ENCODE assay signal across 9 cellular contexts in genomic region chr17:78241277-78242023, GRCh38. TPM values are rescaled to one million over a fixed set of nuclear protein-coding genes. Genes with fewer than 3 reads are reported as not detected.
DNase-seq lines count a peak whose midpoint lies in the region; ATAC-seq and TF ChIP-seq lines count a peak whose summit lies in the region.
"Had no signal": no experiment of that assay in that cellular context is flagged by ENCODE, and none has a peak within 500 bp of the region (broad histone marks: within the 10 kb centered on the region; RNA-seq: fewer than 3 reads in every experiment).

No MANE protein-coding gene starts in this region.

- peak; percentile 43; the same call in 1 of the 2 replicates for ATAC-seq in IMR-90 (ENCODE audit: low read depth)
- no peak for ATAC-seq in GM18861 (IDR thresholded peaks at IDR 0.05; ENCODE audit: unreplicated experiment)
- no peak for ATAC-seq in HG03457 (IDR thresholded peaks at IDR 0.05; ENCODE audit: unreplicated experiment)
- no peak for ATAC-seq in GM19397 (IDR thresholded peaks at IDR 0.05; ENCODE audit: unreplicated experiment)

- H3K56ac ChIP-seq in IMR-90 (ENCODE audit: extremely low read depth, insufficient read depth, low read length): no peak overlapping the region

- H3K9me3 ChIP-seq in DOHH2 (ENCODE audit: control insufficient read depth, insufficient read depth, low read length) (no peaks in the 10 kb centered on the region; the same call in 1 of the 2 replicates), IMR-90 (ENCODE audit: control insufficient read depth, insufficient read depth, low read length) (no peaks in the 10 kb centered on the region), ascending aorta (no peaks in the 10 kb centered on the region)

- CTCF ChIA-PET in IMR-90 (lab: Yijun Ruan, JAX): no interaction called here

- no peak overlapping the region for H3K9ac ChIP-seq in IMR-90 (ENCODE audit: low read depth, low read length)

- H3K14ac ChIP-seq in IMR-90 (replicated peaks; ENCODE audit: low read depth, low read length): no peak overlapping the region

- no peak overlapping the region for H3K23ac ChIP-seq in IMR-90 (ENCODE audit: low read depth, low read length)

- DNase-seq in IMR-90 (peak; percentile 47), left kidney (ENCODE audit: low read depth, low spot score) (peak; percentile 86), ascending aorta (ENCODE audit: low spot score in 2 of 2) (no peak)

- H3K4me3 ChIP-seq in DOHH2 (ENCODE audit: low read length): peak overlapping the region; percentile 27
- H3K4me3 ChIP-seq in IMR-90 (ENCODE audit: insufficient read depth, low read depth, low read length): no peak overlapping the region
- H3K4me3 ChIP-seq in ascending aorta: no peak overlapping the region

- H4K20me1 ChIP-seq in DOHH2 (ENCODE audit: control insufficient read depth, insufficient read depth, low read depth, low read length) (no peaks in the 10 kb centered on the region), IMR-90 (ENCODE audit: insufficient read depth, low read length) (no peaks in the 10 kb centered on the region)

- H3K27me3 ChIP-seq in DOHH2 (ENCODE audit: control insufficient read depth, low read length): no peaks in the 10 kb centered on the region
- peaks cover 18% of the 10 kb centered on the region for H3K27me3 ChIP-seq in IMR-90 (ENCODE audit: control insufficient read depth, insufficient read depth, low read length)
- H3K27me3 ChIP-seq in ascending aorta: no peaks in the 10 kb centered on the region

- H2BK15ac ChIP-seq in IMR-90 (ENCODE audit: low read depth, low read length): no peak overlapping the region

- H2BK120ac ChIP-seq in IMR-90 (ENCODE audit: low read depth, low read length): no peak overlapping the region

- no peak overlapping the region for H4K5ac ChIP-seq in IMR-90 (ENCODE audit: low read depth, low read length)

- H3K27ac ChIP-seq in DOHH2 (ENCODE audit: low read depth, low read length) (peak overlapping the region; percentile 95), IMR-90 (ENCODE audit: insufficient read depth, low read length) (no peak overlapping the region), angular gyrus (ENCODE audit: low read depth, low read length) (peak overlapping the region; percentile 100), ascending aorta (no peak overlapping the region)

- no peaks in the 10 kb centered on the region for H3K36me3 ChIP-seq in DOHH2 (ENCODE audit: control insufficient read depth, low read length)
- H3K36me3 ChIP-seq in IMR-90 (ENCODE audit: control insufficient read depth, insufficient read depth, low read length): no peaks in the 10 kb centered on the region
- H3K36me3 ChIP-seq in ascending aorta: no peaks in the 10 kb centered on the region

- no peaks in the 10 kb centered on the region for H3K9me1 ChIP-seq in IMR-90 (ENCODE audit: insufficient read depth, low read length)

- no peaks in the 10 kb centered on the region for H3K79me1 ChIP-seq in IMR-90 (ENCODE audit: low read depth in 1 of 2, low read length in 2 of 2)

- H2BK5ac ChIP-seq in IMR-90 (ENCODE audit: low read depth, low read length, poor library complexity, severe bottlenecking): no peak overlapping the region

- in situ Hi-C loops in IMR-90 (cut with MboI; ENCODE audit: low sequenced_read_pairs): loop anchor here (10.0 kb wide), 1 partner anchor 127 kb away; no protein-coding TSS in a partner anchor

- POLR2A ChIA-PET in IMR-90 (lab: Charles Lee; ENCODE audit: unreplicated experiment): no interaction called here

- TF ChIP-seq POLR2A in IMR-90 (IDR thresholded peaks at IDR 0.05; ENCODE audit: low read depth, low read length): no peak

- H3K18ac ChIP-seq in IMR-90 (ENCODE audit: low read depth, low read length): no peak overlapping the region

- no peak for TF ChIP-seq RAD21 in IMR-90 (IDR thresholded peaks at IDR 0.05; ENCODE audit: low read length)

- H3K4me2 ChIP-seq in DOHH2 (ENCODE audit: low read length) (peak overlapping the region; percentile 60), IMR-90 (ENCODE audit: low read depth, low read length) (no peak overlapping the region)

- peaks cover 30% of the 10 kb centered on the region for H3F3A ChIP-seq in DOHH2 (ENCODE audit: control insufficient read depth, insufficient read depth)

- WGBS in IMR-90 (ENCODE audit: extremely low coverage in 2 of 2, insufficient read length in 1 of 2), 2 experiments: 89% methylated on average over 7 of the region's 13 CpGs; no CpG with 5 or more reads in 1 of the 2 experiments

- no peak overlapping the region for H2AK9ac ChIP-seq in IMR-90 (replicated peaks; ENCODE audit: low read depth, low read length, poor library complexity)

- dilution Hi-C loops in IMR-90 (cut with HindIII; ENCODE audit: low sequenced_read_pairs, unreplicated experiment): no loop called here

- no peak overlapping the region for H4K91ac ChIP-seq in IMR-90 (ENCODE audit: insufficient read depth, low read depth, low read length)

- H3K79me2 ChIP-seq in DOHH2 (ENCODE audit: control insufficient read depth, low read length): no peaks in the 10 kb centered on the region

- no peaks in the 10 kb centered on the region for H3K9me2 ChIP-seq in DOHH2 (replicated peaks; ENCODE audit: control insufficient read depth, low read length)

- H3K4ac ChIP-seq in IMR-90 (ENCODE audit: low read depth, low read length): no peak overlapping the region

- H3K4me1 ChIP-seq in DOHH2 (ENCODE audit: control insufficient read depth, low read length) (peaks cover 63% of the 10 kb centered on the region), IMR-90 (ENCODE audit: control insufficient read depth, insufficient read depth, low read length) (peaks cover 2% of the 10 kb centered on the region; the same call in 1 of the 2 replicates), ascending aorta (no peaks in the 10 kb centered on the region)

- intact Hi-C loops in IMR-90 (cut with micrococcal nuclease): no loop called here
- intact Hi-C loops in ascending aorta (cut with DNase I): no loop called here

- H4K8ac ChIP-seq in IMR-90 (ENCODE audit: low read depth in 2 of 2, low read length in 2 of 2): no peak overlapping the region

- H2AK5ac ChIP-seq in IMR-90 (ENCODE audit: low read depth, low read length): no peak overlapping the region

- TF ChIP-seq CTCF in DOHH2 (IDR thresholded peaks at IDR 0.05; ENCODE audit: low read depth, low read length, poor library complexity, severe bottlenecking) (no peak), IMR-90 (conservative IDR thresholded peaks at IDR 0.05; ENCODE audit: low read depth, low read length) (no peak), ascending aorta (IDR thresholded peaks at IDR 0.05) (no peak)

- no peak overlapping the region for H2BK20ac ChIP-seq in IMR-90 (ENCODE audit: low read depth, low read length)

- no TSS peak for BruUV-seq in IMR-90 (replicated peaks; lab: Mats Ljungman, UMichigan)

- H2AFZ ChIP-seq in IMR-90 (replicated peaks; ENCODE audit: low read length, poor library complexity): no peak overlapping the region

TF ChIP-seq in IMR-90, 13 proteins besides CTCF, POLR2A, EP300 and RAD21:
- TF ChIP-seq BHLHE40 (IDR thresholded peaks at IDR 0.05; ENCODE audit: low read depth, low read length) (no peak), USF2 (IDR thresholded peaks at IDR 0.05; ENCODE audit: low read depth, low read length) (no peak), ELK1 (IDR thresholded peaks at IDR 0.05; ENCODE audit: borderline replicate concordance, low read depth, low read length) (no peak), NFE2L2 (IDR thresholded peaks at IDR 0.05; ENCODE audit: low read depth, low read length) (no peak), CEBPB (IDR thresholded peaks at IDR 0.05; ENCODE audit: low read depth, low read length) (no peak), RFX5 (IDR thresholded peaks at IDR 0.05; ENCODE audit: low read depth, low read length) (no peak), FOS (IDR thresholded peaks at IDR 0.05; ENCODE audit: low read depth, low read length) (no peak), CHD1 (IDR thresholded peaks at IDR 0.05; ENCODE audit: low read depth, low read length) (no peak)
TF ChIP-seq in IMR-90: peak in this region for 0.

RNA-seq across cellular contexts. Expression of gene TMEM235, which starts 10.0 kb away (rescaled TPM):
- not detected in 2 replicates for total RNA-seq in IMR-90 (2012; rRNA removed)
- not detected in 2 replicates for polyA plus RNA-seq in IMR-90 (2012; rRNA removed)
- polyA plus RNA-seq in IMR-90 (2012; cell fraction: cytosol; rRNA removed): not detected in 2 replicates
- not detected in 2 replicates for polyA plus RNA-seq in IMR-90 (2012; cell fraction: nucleus; rRNA removed; ENCODE audit: low replicate concordance)
- not detected for total RNA-seq in ascending aorta
- polyA plus RNA-seq: neural cell had no signal

RNA-seq across cellular contexts. Expression of gene BIRC5, which starts 27.4 kb away (rescaled TPM):
- 52.7 and 53.6 TPM in 2 replicates for total RNA-seq in IMR-90 (2012; rRNA removed)
- polyA plus RNA-seq in IMR-90 (2012; rRNA removed): 16.6 and 19.5 TPM in 2 replicates
- polyA plus RNA-seq in IMR-90 (2012; cell fraction: cytosol; rRNA removed): 10.6 and 17.7 TPM in 2 replicates
- polyA plus RNA-seq in IMR-90 (2012; cell fraction: nucleus; rRNA removed; ENCODE audit: low replicate concordance): 5.5 and 7.2 TPM in 2 replicates
- 0.11 TPM for total RNA-seq in ascending aorta

RNA-seq across cellular contexts. Expression of gene AFMID, which starts 54.3 kb away (rescaled TPM):
- total RNA-seq in IMR-90 (2012; rRNA removed) (45.5 and 65.1 TPM in 2 replicates), ascending aorta (107 TPM)
- 29.9 and 41.0 TPM in 2 replicates for polyA plus RNA-seq in IMR-90 (2012; rRNA removed)
- polyA plus RNA-seq in IMR-90 (2012; cell fraction: cytosol; rRNA removed): 31.0 and 49.3 TPM in 2 replicates
- polyA plus RNA-seq in IMR-90 (2012; cell fraction: nucleus; rRNA removed; ENCODE audit: low replicate concordance): 22.5 and 29.1 TPM in 2 replicates

RNA-seq across cellular contexts. Expression of gene TK1, which starts 54.6 kb away (rescaled TPM):
- total RNA-seq in IMR-90 (2012; rRNA removed): 109 and 219 TPM in 2 replicates
- 150 and 181 TPM in 2 replicates for polyA plus RNA-seq in IMR-90 (2012; rRNA removed)
- 133 and 160 TPM in 2 replicates for polyA plus RNA-seq in IMR-90 (2012; cell fraction: cytosol; rRNA removed)
- polyA plus RNA-seq in IMR-90 (2012; cell fraction: nucleus; rRNA removed; ENCODE audit: low replicate concordance): 27.2 and 110 TPM in 2 replicates
- total RNA-seq in ascending aorta: not detected

Comparison
In these comparisons a context has a peak if more than half of its experiments do, and no peak if none do; other contexts are left out.
1. H3K27ac ChIP-seq: peak in DOHH2 (single experiment) and angular gyrus (single experiment); none in IMR-90 (single experiment) and ascending aorta (0 of 2).
2. DNase-seq: peak in IMR-90 (single experiment) and left kidney (single experiment); none in ascending aorta (0 of 2).
3. RNA of gene BIRC5, which starts 27.4 kb away (total RNA-seq): 52.7 to 53.6 TPM in IMR-90; 0.11 TPM in ascending aorta (single experiment); every median in the first group is over 10 times any median in the second.